ENCODE assay signal across 9 cellular contexts in the genomic region with DNA sequence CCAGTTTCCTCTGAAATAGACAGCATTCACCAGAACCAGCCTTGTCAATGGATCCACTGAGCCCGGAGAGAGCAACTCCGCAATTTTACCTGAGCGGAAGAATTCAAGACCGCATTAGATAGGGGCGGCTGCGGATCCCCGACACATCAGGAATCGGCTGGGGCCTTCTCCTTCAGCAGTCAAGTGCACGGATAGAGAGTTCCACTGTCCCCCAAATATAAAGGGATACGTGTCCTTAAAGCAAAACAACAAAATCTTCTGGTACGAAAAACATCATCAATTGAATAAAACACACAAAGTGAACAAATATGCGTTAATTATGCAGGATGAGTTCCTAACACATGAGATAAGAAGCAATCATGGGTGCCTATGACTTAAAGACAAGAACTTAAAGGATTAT. TPM values are rescaled to one million over a fixed set of nuclear protein-coding genes. Genes with fewer than 3 reads are reported as not detected.
DNase-seq lines count a peak whose midpoint lies in the region; ATAC-seq and TF ChIP-seq lines count a peak whose summit lies in the region.
"Had no signal": no experiment of that assay in that cellular context is flagged by ENCODE, and none has a peak within 500 bp of the region (broad histone marks: within the 10 kb centered on the region; RNA-seq: fewer than 3 reads in every experiment).

No MANE protein-coding gene starts in this region.

- WGBS in esophagus squamous epithelium, 2 donors = 94 to 96% methylated on average over 12 of the region's 12 CpGs
- WGBS in lower leg skin, 2 donors = 92 to 93% methylated on average over 12 of the region's 12 CpGs

- no peak for ATAC-seq in HG03571 (IDR thresholded peaks at IDR 0.05; ENCODE audit: unreplicated experiment)

- POLR2A ChIA-PET in AG04450 (lab: Yijun Ruan, JAX) = interaction anchor here (0.7 to 1.9 kb wide), 4 partner anchors 19 to 187 kb away, joined by 3 to 27 read pairs (median 6); partner anchors contain the start of gene SERPINB6
- POLR2A ChIA-PET in RWPE1 (lab: Yijun Ruan, JAX; ENCODE audit: low non-redundant PET) = no interaction called here

- intact Hi-C loops in esophagus squamous epithelium (cut with DNase I) = no loop called here
- intact Hi-C loops in lower leg skin (cut with DNase I; ENCODE audit: low total_unique reads) = no loop called here

- H3K4me3 ChIP-seq in AG04450 (ENCODE audit: low read depth, low read length) (no peak overlapping the region), esophagus squamous epithelium (peak overlapping the region in 1 of 4 donors; percentile 28), retinal pigment epithelial cell (ENCODE audit: low read length) (peak overlapping the region; percentile 16), lower leg skin (ENCODE audit: low read depth, poor library complexity, severe bottlenecking) (no peak overlapping the region)

- TF ChIP-seq CTCF in AG04450 (IDR thresholded peaks at IDR 0.05; ENCODE audit: low read depth, low read length) (no peak), RWPE1 (conservative IDR thresholded peaks at IDR 0.05; ENCODE audit: low read depth) (no peak), esophagus squamous epithelium (IDR thresholded peaks at IDR 0.05) (no peak), retinal pigment epithelial cell (conservative IDR thresholded peaks at IDR 0.05; ENCODE audit: low read depth, low read length) (no peak), lower leg skin (IDR thresholded peaks at IDR 0.05) (no peak)

- TF ChIP-seq POLR2A in esophagus squamous epithelium (IDR thresholded peaks at IDR 0.05) (no peak), lower leg skin (IDR thresholded peaks at IDR 0.05) (no peak)

- H3K9me3 ChIP-seq in AG04450 (ENCODE audit: control insufficient read depth, insufficient read depth, low read length) = no peaks in the 10 kb centered on the region
- H3K9me3 ChIP-seq in esophagus squamous epithelium = no peaks in the 10 kb centered on the region

- DNase-seq in AG04450 (ENCODE audit: low read depth, low spot score) (no peak), RWPE1 (ENCODE audit: low spot score) (no peak), esophagus squamous epithelium (lab: John Stamatoyannopoulos, UW) (no peak), retinal pigment epithelial cell (ENCODE audit: low read depth) (no peak), lower leg skin (ENCODE audit: low spot score in 2 of 2) (no peak), GM19240 (ENCODE audit: insufficient read length, low spot score) (no peak), hepatic stellate cell (ENCODE audit: low spot score) (no peak)
- DNase-seq: NCI-H510A had no signal

- peaks cover 5 to 26% (median 11%) of the 10 kb centered on the region in 3 donors for H3K4me1 ChIP-seq in esophagus squamous epithelium

- H3K27ac ChIP-seq in AG04450 (ENCODE audit: low read depth, low read length) (peak overlapping the region; percentile 65), RWPE1 (peak overlapping the region; percentile 34), esophagus squamous epithelium (peak overlapping the region; percentile 26 to 68 (median 58))

- H3K27me3 ChIP-seq in AG04450 (ENCODE audit: control insufficient read depth, insufficient read depth, low read length) = no peaks in the 10 kb centered on the region
- no peaks in the 10 kb centered on the region for H3K27me3 ChIP-seq in esophagus squamous epithelium

- peaks cover 0 to 78% (median under 1%) of the 10 kb centered on the region in 3 donors for H3K36me3 ChIP-seq in esophagus squamous epithelium

- CTCF ChIA-PET in AG04450 (lab: Charles Lee) (interaction anchor here (0.5 to 3.9 kb wide), 68 partner anchors 9 to 1357 kb away, joined by 3 to 165 read pairs (median 6); partner anchors contain the start of genes MYLK4, NQO2, RIPK1 and SERPINB1), RWPE1 (lab: Yijun Ruan, JAX) (interaction anchor here (1.0 to 1.8 kb wide), 6 partner anchors 10 to 36 kb away, joined by 3 to 15 read pairs (median 5); no protein-coding TSS in a partner anchor)

RNA-seq across cellular contexts. Expression of gene SERPINB6, which starts 18.3 kb away (rescaled TPM):
- polyA plus RNA-seq in AG04450 (2011; rRNA removed) = 107 and 120 TPM in 2 replicates
- polyA minus RNA-seq in AG04450 (2011; rRNA and poly(A)+ RNA removed) = 83.3 and 83.5 TPM in 2 replicates
- 10 to 100 TPM; 76.6 to 95.7 (median 84.4) TPM for total RNA-seq in esophagus squamous epithelium
- total RNA-seq in lower leg skin = 10 to 100 TPM; 21.2 to 37.0 (median 35.6) TPM

RNA-seq across cellular contexts. Expression of gene NQO2, which starts 46.6 kb away (rescaled TPM):
- 32.4 and 34.3 TPM in 2 replicates for polyA plus RNA-seq in AG04450 (2011; rRNA removed)
- 19.9 and 24.7 TPM in 2 replicates for polyA minus RNA-seq in AG04450 (2011; rRNA and poly(A)+ RNA removed)
- total RNA-seq in esophagus squamous epithelium (10 to 100 TPM; 18.7 to 38.3 (median 26.5) TPM), lower leg skin (10 to 100 TPM; 24.4 to 40.5 (median 36.7) TPM)

RNA-seq across cellular contexts. Expression of gene SERPINB9, which starts 50.0 kb away (rescaled TPM):
- 4.3 and 5.0 TPM in 2 replicates for polyA plus RNA-seq in AG04450 (2011; rRNA removed)
- 4.4 and 6.6 TPM in 2 replicates for polyA minus RNA-seq in AG04450 (2011; rRNA and poly(A)+ RNA removed)
- 10 to 100 TPM in 2 of 4 donors, 1 to 10 TPM in 2; 7.5 to 40.4 (median 12.1) TPM for total RNA-seq in esophagus squamous epithelium
- 1 to 10 TPM in 2 of 4 donors, under 1 TPM in 2; 0.42 to 3.9 (median 1.5) TPM for total RNA-seq in lower leg skin
